ENCODE assay signal across 21 cellular contexts in the genomic region with DNA sequence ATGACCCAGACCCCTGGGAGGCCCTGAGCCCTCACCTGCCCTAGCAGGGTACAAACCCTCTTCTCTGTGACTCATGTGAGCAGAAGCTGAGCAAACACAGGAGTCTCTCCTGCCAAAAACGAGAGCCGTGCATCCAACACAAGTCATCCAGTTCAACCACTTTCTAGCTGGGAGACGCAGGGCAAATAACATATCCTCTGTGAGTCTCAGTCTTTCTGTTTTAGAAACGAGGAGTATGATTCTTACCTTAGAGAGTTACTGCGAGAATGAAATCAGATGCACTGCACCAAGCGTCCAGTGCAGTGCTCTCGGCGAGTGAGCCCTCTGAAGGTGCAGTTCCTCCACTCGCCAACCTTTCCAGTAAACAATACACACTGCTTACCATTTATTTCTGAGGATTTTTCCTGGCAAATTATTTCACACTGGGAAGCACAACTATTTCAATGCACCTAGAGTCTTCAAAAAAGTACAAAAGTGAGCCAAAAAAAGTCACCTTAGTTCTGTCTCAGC.
DNase-seq lines count a peak whose midpoint lies in the region; ATAC-seq, FAIRE-seq and TF ChIP-seq lines count a peak whose summit lies in the region.
"Had no signal": no experiment of that assay in that cellular context is flagged by ENCODE, and none has a peak within 500 bp of the region (broad histone marks: within the 10 kb centered on the region; RNA-seq: fewer than 3 reads in every experiment).

No MANE protein-coding gene starts in this region.

- H3K79me2 ChIP-seq in HepG2 (ENCODE audit: insufficient read depth, low read length), result no peaks in the 10 kb centered on the region

- WGBS in HepG2 (ENCODE audit: low lambda C conversion rate), result 11% methylated on average over 9 of the region's 9 CpGs
- WGBS in right lobe of liver (ENCODE audit: insufficient coverage, low coverage, low lambda C conversion rate, missing lambda C conversion rate), result 49% methylated on average over 7 of the region's 9 CpGs

- TF ChIP-seq POLR2A in HepG2 (IDR thresholded peaks at IDR 0.05; ENCODE audit: insufficient read depth in 1 of 2, low read depth in 2 of 2, low read length in 2 of 2) (no peak), right lobe of liver (IDR thresholded peaks at IDR 0.05) (no peak)

- ATAC-seq in HepG2 (peak; percentile 58), right lobe of liver (no peak), HG02610 (IDR thresholded peaks at IDR 0.05; ENCODE audit: unreplicated experiment) (no peak), HG03280 (IDR thresholded peaks at IDR 0.05; ENCODE audit: unreplicated experiment) (no peak)
- ATAC-seq: naive thymus-derived CD4-positive, alpha-beta T cell had no signal

- peak; percentile 37 for FAIRE-seq in HepG2 (lab: Jason Lieb, UNC)
- FAIRE-seq: G401.6, GM12892, TTC549, urothelium cell line had no signal

- H3K4me2 ChIP-seq in HepG2 (ENCODE audit: low read depth, low read length), result no peak overlapping the region

- H3K27ac ChIP-seq in HepG2 (ENCODE audit: extremely low read length, insufficient read depth, low read length), result no peak overlapping the region
- no peak overlapping the region for H3K27ac ChIP-seq in right lobe of liver
- no peak overlapping the region for H3K27ac ChIP-seq in epithelial cell of prostate
- no peak overlapping the region for H3K27ac ChIP-seq in colonic mucosa
- H3K27ac ChIP-seq: GM23248, HL-60, SK-N-MC had no signal

- H3K9me3 ChIP-seq in HepG2 (ENCODE audit: low read length), result peaks cover 6% of the 10 kb centered on the region; the same call in 1 of the 2 replicates
- H3K9me3 ChIP-seq in right lobe of liver, result no peaks in the 10 kb centered on the region
- no peaks in the 10 kb centered on the region for H3K9me3 ChIP-seq in colonic mucosa
- H3K9me3 ChIP-seq: psoas muscle had no signal

- BruUV-seq in HepG2 (replicated peaks; lab: Mats Ljungman, UMichigan), result no TSS peak

- no peaks in the 10 kb centered on the region; the same call in 1 of the 2 replicates for H4K20me1 ChIP-seq in HepG2 (ENCODE audit: insufficient read depth, low read length)

- TF ChIP-seq CTCF in HepG2 (CRISPR knock-in tag; IDR thresholded peaks at IDR 0.05), result no peak
- TF ChIP-seq CTCF in right lobe of liver (IDR thresholded peaks at IDR 0.05), result no peak
- no peak for TF ChIP-seq CTCF in colonic mucosa (IDR thresholded peaks at IDR 0.05)

- H3K4me1 ChIP-seq in HepG2 (ENCODE audit: insufficient read depth, low read length), result peaks cover 13% of the 10 kb centered on the region
- H3K4me1 ChIP-seq in right lobe of liver, result no peaks in the 10 kb centered on the region
- H3K4me1 ChIP-seq in colonic mucosa, result no peaks in the 10 kb centered on the region

- TF ChIP-seq RAD21 in HepG2 (CRISPR knock-in tag; IDR thresholded peaks at IDR 0.05), result no peak

- H3K27me3 ChIP-seq in HepG2 (ENCODE audit: control insufficient read depth in 1 of 2, insufficient read depth in 2 of 2, low read length in 2 of 2) (peaks cover 16 to 49% of the 10 kb centered on the region in 2 experiments), right lobe of liver (no peaks in the 10 kb centered on the region), colonic mucosa (no peaks in the 10 kb centered on the region)

- TF ChIP-seq EP300 in HepG2 (IDR thresholded peaks at IDR 0.05; ENCODE audit: low read depth in 2 of 2, low read length in 2 of 2) (no peak), HepG2 (CRISPR knock-in tag; IDR thresholded peaks at IDR 0.05; ENCODE audit: borderline replicate concordance) (no peak)

- H3K36me3 ChIP-seq in HepG2 (replicated peaks in 1 of 2; ENCODE audit: control insufficient read depth in 1 of 2, insufficient read depth in 2 of 2, low read length in 2 of 2), result no peaks in the 10 kb centered on the region
- no peaks in the 10 kb centered on the region for H3K36me3 ChIP-seq in right lobe of liver
- no peaks in the 10 kb centered on the region for H3K36me3 ChIP-seq in colonic mucosa

- H2AFZ ChIP-seq in HepG2 (ENCODE audit: low read length), result peak overlapping the region; percentile 16
- H2AFZ ChIP-seq: GM23248 had no signal

- H3K4me3 ChIP-seq in HepG2 (replicated peaks in 1 of 3; ENCODE audit: insufficient read depth in 1 of 3, low read depth in 2 of 3, low read length in 3 of 3) (no peak overlapping the region), right lobe of liver (no peak overlapping the region), colonic mucosa (no peak overlapping the region)
- H3K4me3 ChIP-seq: GM23248, psoas muscle, SK-N-MC had no signal

- POLR2A ChIA-PET in HepG2 (lab: Yijun Ruan, JAX), result no interaction called here

- intact Hi-C loops in HepG2 (cut with micrococcal nuclease; ENCODE audit: unreplicated experiment), result loop anchor here (1.0 kb wide), 1 partner anchor 40 kb away; no protein-coding TSS in a partner anchor
- intact Hi-C loops in right lobe of liver (cut with DNase I), result no loop called here
- intact Hi-C loops in colonic mucosa (cut with DNase I), result no loop called here

- in situ Hi-C loops in HepG2 (cut with HindIII; ENCODE audit: extremely low pct_ligation_motif_present, low pct_unique_long_range_greater_than_20kb), result no loop called here

- CTCF ChIA-PET in HepG2 (lab: Yijun Ruan, JAX; ENCODE audit: low intra/inter-chr PET ratio, low total read pairs), result no interaction called here

- DNase-seq in HepG2 (ENCODE audit: low spot score) (no peak), right lobe of liver (no peak), NCI-H774 (lab: John Stamatoyannopoulos, UW) (peak; percentile 58), epithelial cell of prostate (ENCODE audit: low read depth, low spot score) (peak; percentile 31), colonic mucosa (no peak)
- no peak for DNase-seq in activated T-cell treated with anti-CD3 and anti-CD28 coated beads, Interleukin-2, amount 50 U/mL, for 48 hours
- DNase-seq: activated CD4-positive, alpha-beta T cell treated with anti-CD3 and anti-CD28 coated beads, Interleukin-2, amount 10 ng/mL, durations not matched to agents 24 days and 14 days; activated naive CD4-positive, alpha-beta T cell; Calu3; naive thymus-derived CD4-positive, alpha-beta T cell; stimulated activated naive CD4-positive, alpha-beta T cell had no signal

- H3K9ac ChIP-seq in HepG2 (ENCODE audit: insufficient read depth, low read depth, low read length) (no peak overlapping the region), colonic mucosa (ENCODE audit: low read depth in 2 of 2, low read length in 2 of 2) (no peak overlapping the region)
- H3K9ac ChIP-seq: GM23248 had no signal

TF ChIP-seq in HepG2, 621 proteins besides CTCF, POLR2A, EP300 and RAD21:
- TF ChIP-seq MTA3 (CRISPR knock-in tag; IDR thresholded peaks at IDR 0.05) (no peak), ZNF510 (CRISPR knock-in tag; IDR thresholded peaks at IDR 0.05; ENCODE audit: low read depth) (no peak), ZNF343 (CRISPR knock-in tag; IDR thresholded peaks at IDR 0.05) (no peak), SETDB1 (CRISPR knock-in tag; IDR thresholded peaks at IDR 0.05; ENCODE audit: borderline replicate concordance) (no peak), HMG20A (CRISPR knock-in tag; IDR thresholded peaks at IDR 0.05; ENCODE audit: borderline replicate concordance) (no peak), ZNF282 (IDR thresholded peaks at IDR 0.05; ENCODE audit: partially characterized antibody) (no peak), GFI1 (CRISPR knock-in tag; IDR thresholded peaks at IDR 0.05; ENCODE audit: borderline replicate concordance) (no peak), HDAC6 (IDR thresholded peaks at IDR 0.05; ENCODE audit: low read depth, low read length) (no peak), ZSCAN9 (CRISPR knock-in tag; IDR thresholded peaks at IDR 0.05; ENCODE audit: borderline replicate concordance) (no peak), TSC22D2 (CRISPR knock-in tag; IDR thresholded peaks at IDR 0.05; ENCODE audit: borderline replicate concordance) (no peak), ZNF230 (CRISPR knock-in tag; IDR thresholded peaks at IDR 0.05) (no peak)
- TF ChIP-seq, protein P1, sequence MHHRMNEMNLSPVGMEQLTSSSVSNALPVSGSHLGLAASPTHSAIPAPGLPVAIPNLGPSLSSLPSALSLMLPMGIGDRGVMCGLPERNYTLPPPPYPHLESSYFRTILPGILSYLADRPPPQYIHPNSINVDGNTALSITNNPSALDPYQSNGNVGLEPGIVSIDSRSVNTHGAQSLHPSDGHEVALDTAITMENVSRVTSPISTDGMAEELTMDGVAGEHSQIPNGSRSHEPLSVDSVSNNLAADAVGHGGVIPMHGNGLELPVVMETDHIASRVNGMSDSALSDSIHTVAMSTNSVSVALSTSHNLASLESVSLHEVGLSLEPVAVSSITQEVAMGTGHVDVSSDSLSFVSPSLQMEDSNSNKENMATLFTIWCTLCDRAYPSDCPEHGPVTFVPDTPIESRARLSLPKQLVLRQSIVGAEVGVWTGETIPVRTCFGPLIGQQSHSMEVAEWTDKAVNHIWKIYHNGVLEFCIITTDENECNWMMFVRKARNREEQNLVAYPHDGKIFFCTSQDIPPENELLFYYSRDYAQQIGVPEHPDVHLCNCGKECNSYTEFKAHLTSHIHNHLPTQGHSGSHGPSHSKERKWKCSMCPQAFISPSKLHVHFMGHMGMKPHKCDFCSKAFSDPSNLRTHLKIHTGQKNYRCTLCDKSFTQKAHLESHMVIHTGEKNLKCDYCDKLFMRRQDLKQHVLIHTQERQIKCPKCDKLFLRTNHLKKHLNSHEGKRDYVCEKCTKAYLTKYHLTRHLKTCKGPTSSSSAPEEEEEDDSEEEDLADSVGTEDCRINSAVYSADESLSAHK (CRISPR knock-in tag; IDR thresholded peaks at IDR 0.05; ENCODE audit: borderline replicate concordance), result no peak

Comparison
In these comparisons a context has a peak if more than half of its experiments do, and no peak if none do; other contexts are left out.
1. DNase-seq: peak in NCI-H774 (single experiment) and epithelial cell of prostate (single experiment); none in HepG2 (single experiment), right lobe of liver (0 of 3), activated T-cell treated with anti-CD3 and anti-CD28 coated beads, Interleukin-2, amount 50 U/mL, for 48 hours (0 of 2) and colonic mucosa (single experiment).